ENCODE assay signal across 13 cellular contexts in the genomic region with DNA sequence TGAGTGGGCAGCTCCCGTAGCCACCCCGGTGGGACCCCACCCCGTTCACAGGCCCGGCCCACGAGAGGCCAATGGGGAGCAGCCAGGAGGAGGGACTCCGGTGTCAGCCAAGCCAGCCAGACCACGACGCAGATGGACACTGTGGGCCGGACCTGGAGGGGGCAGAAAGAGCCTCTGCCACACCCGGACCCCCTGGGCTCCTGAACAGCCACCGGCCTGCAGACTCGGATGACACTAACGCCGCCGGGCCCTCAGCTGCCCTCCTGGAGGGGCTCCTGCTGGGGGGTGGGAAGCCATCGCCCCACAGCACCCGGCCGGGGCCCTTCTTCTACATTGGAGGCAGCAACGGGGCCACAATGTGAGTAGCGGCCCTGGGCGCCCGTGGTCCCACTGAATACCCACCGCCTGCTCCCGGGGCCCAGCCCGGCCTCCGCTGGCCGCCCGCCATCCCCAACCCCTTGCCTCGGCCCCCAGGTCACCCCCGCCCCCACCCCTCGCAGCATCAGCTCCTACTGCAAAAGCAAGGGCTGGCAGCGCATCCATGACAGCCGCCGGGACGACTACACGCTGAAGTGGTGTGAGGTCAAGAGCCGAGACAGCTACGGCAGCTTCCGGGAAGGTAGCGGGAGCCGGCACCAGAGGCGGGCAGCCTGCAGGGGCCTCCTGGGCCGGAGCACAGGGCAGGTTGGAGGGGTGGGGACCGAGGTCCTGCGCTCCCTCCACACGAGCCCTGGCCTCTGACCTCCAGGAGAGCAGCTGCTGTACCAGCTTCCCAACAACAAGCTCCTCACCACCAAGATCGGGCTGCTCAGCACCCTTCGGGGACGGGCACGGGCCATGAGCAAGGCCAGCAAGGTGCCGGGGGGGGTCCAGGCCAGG. TPM values are rescaled to one million over a fixed set of nuclear protein-coding genes. Genes with fewer than 3 reads are reported as not detected.
DNase-seq lines count a peak whose midpoint lies in the region; ATAC-seq lines count a peak whose summit lies in the region.
"Had no signal": no experiment of that assay in that cellular context is flagged by ENCODE, and none has a peak within 500 bp of the region (broad histone marks: within the 10 kb centered on the region; RNA-seq: fewer than 3 reads in every experiment).

No MANE protein-coding gene starts in this region.

- ATAC-seq in stimulated activated naive CD8-positive, alpha-beta T cell treated with anti-CD3 and anti-CD28 coated beads, Interleukin-15, amount 100 ng/mL, for 72 hours = peak; percentile 29
- ATAC-seq in stimulated activated naive CD8-positive, alpha-beta T cell treated with anti-CD3 and anti-CD28 coated beads, Interleukin-15, Interleukin-2, amounts not matched to agents 100 U/mL and 50 U/mL, for 24 hours = no peak
- ATAC-seq in GM21526 (IDR thresholded peaks at IDR 0.05; ENCODE audit: low FRiP score, unreplicated experiment) = no peak
- ATAC-seq: foreskin keratinocyte had no signal

- H3K4me1 Mint-ChIP-seq in stimulated activated naive CD8-positive, alpha-beta T cell treated with anti-CD3 and anti-CD28 coated beads, Interleukin-15, amount 100 ng/mL, for 72 hours = peaks cover 19% of the 10 kb centered on the region

- H3K27me3 Mint-ChIP-seq in stimulated activated naive CD8-positive, alpha-beta T cell treated with anti-CD3 and anti-CD28 coated beads, Interleukin-15, amount 100 ng/mL, for 72 hours = peaks cover 43% of the 10 kb centered on the region

- H3K4me3 Mint-ChIP-seq in stimulated activated naive CD8-positive, alpha-beta T cell treated with anti-CD3 and anti-CD28 coated beads, Interleukin-15, amount 100 ng/mL, for 72 hours = no peak overlapping the region
- H3K4me3 Mint-ChIP-seq: HFFc6 had no signal

- no peak for DNase-seq in stimulated activated naive CD8-positive, alpha-beta T cell treated with anti-CD3 and anti-CD28 coated beads, Interleukin-15, amount 100 ng/mL, for 72 hours
- no peak for DNase-seq in stimulated activated naive CD8-positive, alpha-beta T cell treated with anti-CD3 and anti-CD28 coated beads, Interleukin-15, Interleukin-2, amounts not matched to agents 100 U/mL and 50 U/mL, for 24 hours
- DNase-seq in iPS-NIHi11 (ENCODE audit: low spot score) = peak; percentile 60
- DNase-seq in middle frontal gyrus (ENCODE audit: extremely low spot score, low spot score) = no peak
- no peak for DNase-seq in SK-N-DZ (ENCODE audit: low spot score)
- DNase-seq: activated CD4-positive, alpha-beta memory T cell treated with anti-CD3 and anti-CD28 coated beads for 36 hours; caudate nucleus; foreskin keratinocyte; HFFc6; NCI-H1048; NK-92 treated with Interleukin-12 subunit alpha and Interleukin-12 subunit beta, amount 100 ng/mL, for 24 hours; stimulated activated CD4-positive, alpha-beta T cell treated with anti-CD3 and anti-CD28 coated beads, Interleukin-4, amount 100 ng/mL, for 1 hour had no signal

- no peak overlapping the region for H3K27ac Mint-ChIP-seq in stimulated activated naive CD8-positive, alpha-beta T cell treated with anti-CD3 and anti-CD28 coated beads, Interleukin-15, amount 100 ng/mL, for 72 hours
- H3K27ac Mint-ChIP-seq: activated CD4-positive, alpha-beta memory T cell treated with anti-CD3 and anti-CD28 coated beads for 36 hours; HFFc6 had no signal

- H3K9me3 Mint-ChIP-seq in stimulated activated naive CD8-positive, alpha-beta T cell treated with anti-CD3 and anti-CD28 coated beads, Interleukin-15, amount 100 ng/mL, for 72 hours = no peaks in the 10 kb centered on the region
- H3K9me3 Mint-ChIP-seq: activated CD4-positive, alpha-beta memory T cell treated with anti-CD3 and anti-CD28 coated beads for 36 hours; HFFc6 had no signal

RNA-seq across cellular contexts. Expression of gene TTLL10, which starts 6.5 kb away (rescaled TPM):
- polyA plus RNA-seq in SK-N-DZ (2014; cell fraction: cytosol; rRNA removed) = not detected in 2 replicates
- polyA plus RNA-seq in SK-N-DZ (2014; cell fraction: nucleus; rRNA removed) = not detected in 2 replicates

RNA-seq across cellular contexts. Expression of gene TNFRSF18, which starts 26.2 kb away (rescaled TPM):
- polyA plus RNA-seq in SK-N-DZ (2014; cell fraction: cytosol; rRNA removed) = not detected in 2 replicates
- not detected in 2 replicates for polyA plus RNA-seq in SK-N-DZ (2014; cell fraction: nucleus; rRNA removed)

RNA-seq across cellular contexts. Expression of gene TNFRSF4, which starts 33.7 kb away (rescaled TPM):
- 0.10 and 0.36 TPM in 2 replicates for polyA plus RNA-seq in SK-N-DZ (2014; cell fraction: cytosol; rRNA removed)
- polyA plus RNA-seq in SK-N-DZ (2014; cell fraction: nucleus; rRNA removed) = 2.2 and 2.8 TPM in 2 replicates
- polyA plus RNA-seq: foreskin keratinocyte had no signal

RNA-seq across cellular contexts. Expression of gene SDF4, which starts 51.6 kb away (rescaled TPM):
- 60.9 and 63.2 TPM in 2 replicates for polyA plus RNA-seq in SK-N-DZ (2014; cell fraction: cytosol; rRNA removed)
- 93.0 and 93.9 TPM in 2 replicates for polyA plus RNA-seq in SK-N-DZ (2014; cell fraction: nucleus; rRNA removed)

RNA-seq across cellular contexts. Expression of gene B3GALT6, which starts 51.8 kb away (rescaled TPM):
- 11.0 and 12.7 TPM in 2 replicates for polyA plus RNA-seq in SK-N-DZ (2014; cell fraction: cytosol; rRNA removed)
- polyA plus RNA-seq in SK-N-DZ (2014; cell fraction: nucleus; rRNA removed) = 5.6 and 12.1 TPM in 2 replicates
